ENCODE assay signal across 1 cellular context in genomic region chr6:138419766-138420165, GRCh38.
TF ChIP-seq lines count a peak whose summit lies in the region.

No MANE protein-coding gene starts in this region.

TF ChIP-seq in HepG2, 621 proteins besides CTCF, POLR2A, EP300 and RAD21 (continued from another document and continues in another):
- TF ChIP-seq, protein P1, sequence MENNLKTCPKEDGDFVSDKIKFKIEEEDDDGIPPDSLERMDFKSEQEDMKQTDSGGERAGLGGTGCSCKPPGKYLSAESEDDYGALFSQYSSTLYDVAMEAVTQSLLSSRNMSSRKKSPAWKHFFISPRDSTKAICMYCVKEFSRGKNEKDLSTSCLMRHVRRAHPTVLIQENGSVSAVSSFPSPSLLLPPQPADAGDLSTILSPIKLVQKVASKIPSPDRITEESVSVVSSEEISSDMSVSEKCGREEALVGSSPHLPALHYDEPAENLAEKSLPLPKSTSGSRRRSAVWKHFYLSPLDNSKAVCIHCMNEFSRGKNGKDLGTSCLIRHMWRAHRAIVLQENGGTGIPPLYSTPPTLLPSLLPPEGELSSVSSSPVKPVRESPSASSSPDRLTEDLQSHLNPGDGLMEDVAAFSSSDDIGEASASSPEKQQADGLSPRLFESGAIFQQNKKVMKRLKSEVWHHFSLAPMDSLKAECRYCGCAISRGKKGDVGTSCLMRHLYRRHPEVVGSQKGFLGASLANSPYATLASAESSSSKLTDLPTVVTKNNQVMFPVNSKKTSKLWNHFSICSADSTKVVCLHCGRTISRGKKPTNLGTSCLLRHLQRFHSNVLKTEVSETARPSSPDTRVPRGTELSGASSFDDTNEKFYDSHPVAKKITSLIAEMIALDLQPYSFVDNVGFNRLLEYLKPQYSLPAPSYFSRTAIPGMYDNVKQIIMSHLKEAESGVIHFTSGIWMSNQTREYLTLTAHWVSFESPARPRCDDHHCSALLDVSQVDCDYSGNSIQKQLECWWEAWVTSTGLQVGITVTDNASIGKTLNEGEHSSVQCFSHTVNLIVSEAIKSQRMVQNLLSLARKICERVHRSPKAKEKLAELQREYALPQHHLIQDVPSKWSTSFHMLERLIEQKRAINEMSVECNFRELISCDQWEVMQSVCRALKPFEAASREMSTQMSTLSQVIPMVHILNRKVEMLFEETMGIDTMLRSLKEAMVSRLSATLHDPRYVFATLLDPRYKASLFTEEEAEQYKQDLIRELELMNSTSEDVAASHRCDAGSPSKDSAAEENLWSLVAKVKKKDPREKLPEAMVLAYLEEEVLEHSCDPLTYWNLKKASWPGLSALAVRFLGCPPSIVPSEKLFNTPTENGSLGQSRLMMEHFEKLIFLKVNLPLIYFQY (CRISPR knock-in tag; IDR thresholded peaks at IDR 0.05; ENCODE audit: borderline replicate concordance), result no peak
- no peak for TF ChIP-seq IRF2 (CRISPR knock-in tag; IDR thresholded peaks at IDR 0.05)
- TF ChIP-seq ZNF251 (CRISPR knock-in tag; IDR thresholded peaks at IDR 0.05), result no peak
- no peak for TF ChIP-seq KDM6A (CRISPR knock-in tag; IDR thresholded peaks at IDR 0.05; ENCODE audit: low read depth)
- no peak for TF ChIP-seq RBM39 (IDR thresholded peaks at IDR 0.05; ENCODE audit: low read depth, low read length, poor library complexity, severe bottlenecking)
- TF ChIP-seq ZBTB21 (CRISPR knock-in tag; IDR thresholded peaks at IDR 0.05), result no peak
- no peak for TF ChIP-seq ZFX (CRISPR knock-in tag; IDR thresholded peaks at IDR 0.05; ENCODE audit: low read depth)
- TF ChIP-seq, protein P2, sequence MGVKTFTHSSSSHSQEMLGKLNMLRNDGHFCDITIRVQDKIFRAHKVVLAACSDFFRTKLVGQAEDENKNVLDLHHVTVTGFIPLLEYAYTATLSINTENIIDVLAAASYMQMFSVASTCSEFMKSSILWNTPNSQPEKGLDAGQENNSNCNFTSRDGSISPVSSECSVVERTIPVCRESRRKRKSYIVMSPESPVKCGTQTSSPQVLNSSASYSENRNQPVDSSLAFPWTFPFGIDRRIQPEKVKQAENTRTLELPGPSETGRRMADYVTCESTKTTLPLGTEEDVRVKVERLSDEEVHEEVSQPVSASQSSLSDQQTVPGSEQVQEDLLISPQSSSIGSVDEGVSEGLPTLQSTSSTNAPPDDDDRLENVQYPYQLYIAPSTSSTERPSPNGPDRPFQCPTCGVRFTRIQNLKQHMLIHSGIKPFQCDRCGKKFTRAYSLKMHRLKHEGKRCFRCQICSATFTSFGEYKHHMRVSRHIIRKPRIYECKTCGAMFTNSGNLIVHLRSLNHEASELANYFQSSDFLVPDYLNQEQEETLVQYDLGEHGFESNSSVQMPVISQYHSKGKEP (CRISPR knock-in tag; IDR thresholded peaks at IDR 0.05), result no peak
- no peak for TF ChIP-seq CAMTA2 (CRISPR knock-in tag; IDR thresholded peaks at IDR 0.05; ENCODE audit: borderline replicate concordance)
- TF ChIP-seq ZNF317 (CRISPR knock-in tag; IDR thresholded peaks at IDR 0.05), result no peak
- no peak for TF ChIP-seq ZNF138 (CRISPR knock-in tag; IDR thresholded peaks at IDR 0.05; ENCODE audit: low read depth)
- no peak for TF ChIP-seq NFE2L1 (CRISPR knock-in tag; IDR thresholded peaks at IDR 0.05; ENCODE audit: borderline replicate concordance)
- no peak for TF ChIP-seq PREB (CRISPR knock-in tag; IDR thresholded peaks at IDR 0.05)
- no peak for TF ChIP-seq SMARCC2 (IDR thresholded peaks at IDR 0.05)
- TF ChIP-seq RFX5 (IDR thresholded peaks at IDR 0.05; ENCODE audit: low read depth, low read length), result no peak
- TF ChIP-seq MATR3 (CRISPR knock-in tag; IDR thresholded peaks at IDR 0.05), result no peak
- no peak for TF ChIP-seq GATAD2A (CRISPR knock-in tag; IDR thresholded peaks at IDR 0.05)
- TF ChIP-seq SNAI1 (CRISPR knock-in tag; IDR thresholded peaks at IDR 0.05; ENCODE audit: borderline replicate concordance), result no peak
- TF ChIP-seq XRCC5 (optimal IDR thresholded peaks at IDR 0.05; ENCODE audit: low read length), result no peak
- TF ChIP-seq, protein P3, sequence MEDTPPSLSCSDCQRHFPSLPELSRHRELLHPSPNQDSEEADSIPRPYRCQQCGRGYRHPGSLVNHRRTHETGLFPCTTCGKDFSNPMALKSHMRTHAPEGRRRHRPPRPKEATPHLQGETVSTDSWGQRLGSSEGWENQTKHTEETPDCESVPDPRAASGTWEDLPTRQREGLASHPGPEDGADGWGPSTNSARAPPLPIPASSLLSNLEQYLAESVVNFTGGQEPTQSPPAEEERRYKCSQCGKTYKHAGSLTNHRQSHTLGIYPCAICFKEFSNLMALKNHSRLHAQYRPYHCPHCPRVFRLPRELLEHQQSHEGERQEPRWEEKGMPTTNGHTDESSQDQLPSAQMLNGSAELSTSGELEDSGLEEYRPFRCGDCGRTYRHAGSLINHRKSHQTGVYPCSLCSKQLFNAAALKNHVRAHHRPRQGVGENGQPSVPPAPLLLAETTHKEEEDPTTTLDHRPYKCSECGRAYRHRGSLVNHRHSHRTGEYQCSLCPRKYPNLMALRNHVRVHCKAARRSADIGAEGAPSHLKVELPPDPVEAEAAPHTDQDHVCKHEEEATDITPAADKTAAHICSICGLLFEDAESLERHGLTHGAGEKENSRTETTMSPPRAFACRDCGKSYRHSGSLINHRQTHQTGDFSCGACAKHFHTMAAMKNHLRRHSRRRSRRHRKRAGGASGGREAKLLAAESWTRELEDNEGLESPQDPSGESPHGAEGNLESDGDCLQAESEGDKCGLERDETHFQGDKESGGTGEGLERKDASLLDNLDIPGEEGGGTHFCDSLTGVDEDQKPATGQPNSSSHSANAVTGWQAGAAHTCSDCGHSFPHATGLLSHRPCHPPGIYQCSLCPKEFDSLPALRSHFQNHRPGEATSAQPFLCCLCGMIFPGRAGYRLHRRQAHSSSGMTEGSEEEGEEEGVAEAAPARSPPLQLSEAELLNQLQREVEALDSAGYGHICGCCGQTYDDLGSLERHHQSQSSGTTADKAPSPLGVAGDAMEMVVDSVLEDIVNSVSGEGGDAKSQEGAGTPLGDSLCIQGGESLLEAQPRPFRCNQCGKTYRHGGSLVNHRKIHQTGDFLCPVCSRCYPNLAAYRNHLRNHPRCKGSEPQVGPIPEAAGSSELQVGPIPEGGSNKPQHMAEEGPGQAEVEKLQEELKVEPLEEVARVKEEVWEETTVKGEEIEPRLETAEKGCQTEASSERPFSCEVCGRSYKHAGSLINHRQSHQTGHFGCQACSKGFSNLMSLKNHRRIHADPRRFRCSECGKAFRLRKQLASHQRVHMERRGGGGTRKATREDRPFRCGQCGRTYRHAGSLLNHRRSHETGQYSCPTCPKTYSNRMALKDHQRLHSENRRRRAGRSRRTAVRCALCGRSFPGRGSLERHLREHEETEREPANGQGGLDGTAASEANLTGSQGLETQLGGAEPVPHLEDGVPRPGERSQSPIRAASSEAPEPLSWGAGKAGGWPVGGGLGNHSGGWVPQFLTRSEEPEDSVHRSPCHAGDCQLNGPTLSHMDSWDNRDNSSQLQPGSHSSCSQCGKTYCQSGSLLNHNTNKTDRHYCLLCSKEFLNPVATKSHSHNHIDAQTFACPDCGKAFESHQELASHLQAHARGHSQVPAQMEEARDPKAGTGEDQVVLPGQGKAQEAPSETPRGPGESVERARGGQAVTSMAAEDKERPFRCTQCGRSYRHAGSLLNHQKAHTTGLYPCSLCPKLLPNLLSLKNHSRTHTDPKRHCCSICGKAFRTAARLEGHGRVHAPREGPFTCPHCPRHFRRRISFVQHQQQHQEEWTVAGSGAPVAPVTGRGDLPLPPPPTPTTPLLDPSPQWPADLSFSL (CRISPR knock-in tag; IDR thresholded peaks at IDR 0.05), result no peak
- no peak for TF ChIP-seq IKZF1 (IDR thresholded peaks at IDR 0.05)
- TF ChIP-seq, protein P4, sequence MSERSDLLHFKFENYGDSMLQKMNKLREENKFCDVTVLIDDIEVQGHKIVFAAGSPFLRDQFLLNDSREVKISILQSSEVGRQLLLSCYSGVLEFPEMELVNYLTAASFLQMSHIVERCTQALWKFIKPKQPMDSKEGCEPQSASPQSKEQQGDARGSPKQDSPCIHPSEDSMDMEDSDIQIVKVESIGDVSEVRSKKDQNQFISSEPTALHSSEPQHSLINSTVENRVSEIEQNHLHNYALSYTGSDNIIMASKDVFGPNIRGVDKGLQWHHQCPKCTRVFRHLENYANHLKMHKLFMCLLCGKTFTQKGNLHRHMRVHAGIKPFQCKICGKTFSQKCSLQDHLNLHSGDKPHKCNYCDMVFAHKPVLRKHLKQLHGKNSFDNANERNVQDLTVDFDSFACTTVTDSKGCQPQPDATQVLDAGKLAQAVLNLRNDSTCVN (CRISPR knock-in tag; IDR thresholded peaks at IDR 0.05; ENCODE audit: borderline replicate concordance), result no peak
- no peak for TF ChIP-seq SP140L (CRISPR knock-in tag; IDR thresholded peaks at IDR 0.05; ENCODE audit: borderline replicate concordance)
- TF ChIP-seq U2AF1 (optimal IDR thresholded peaks at IDR 0.05; ENCODE audit: low read depth, low read length), result no peak
- TF ChIP-seq REL (CRISPR knock-in tag; conservative IDR thresholded peaks at IDR 0.05), result 0 out of 2 replicates have a peak, but pooled peaks have one; percentile 54
- TF ChIP-seq ARID4A (CRISPR knock-in tag; IDR thresholded peaks at IDR 0.05; ENCODE audit: borderline replicate concordance), result no peak; the same call in 1 of the 2 replicates
- TF ChIP-seq, protein P5, sequence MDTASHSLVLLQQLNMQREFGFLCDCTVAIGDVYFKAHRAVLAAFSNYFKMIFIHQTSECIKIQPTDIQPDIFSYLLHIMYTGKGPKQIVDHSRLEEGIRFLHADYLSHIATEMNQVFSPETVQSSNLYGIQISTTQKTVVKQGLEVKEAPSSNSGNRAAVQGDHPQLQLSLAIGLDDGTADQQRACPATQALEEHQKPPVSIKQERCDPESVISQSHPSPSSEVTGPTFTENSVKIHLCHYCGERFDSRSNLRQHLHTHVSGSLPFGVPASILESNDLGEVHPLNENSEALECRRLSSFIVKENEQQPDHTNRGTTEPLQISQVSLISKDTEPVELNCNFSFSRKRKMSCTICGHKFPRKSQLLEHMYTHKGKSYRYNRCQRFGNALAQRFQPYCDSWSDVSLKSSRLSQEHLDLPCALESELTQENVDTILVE (CRISPR knock-in tag; IDR thresholded peaks at IDR 0.05), result no peak
- TF ChIP-seq MXI1 (IDR thresholded peaks at IDR 0.05; ENCODE audit: borderline replicate concordance, low read depth, low read length), result peak; percentile 18; the same call in 1 of the 3 replicates
- TF ChIP-seq ZEB1 (IDR thresholded peaks at IDR 0.05; ENCODE audit: insufficient replicate concordance, low read depth), result no peak
- TF ChIP-seq HIVEP1 (CRISPR knock-in tag; IDR thresholded peaks at IDR 0.05), result no peak
- TF ChIP-seq CBX1 (IDR thresholded peaks at IDR 0.05; ENCODE audit: low read depth), result no peak
- TF ChIP-seq SMAD1 (CRISPR knock-in tag; IDR thresholded peaks at IDR 0.05; ENCODE audit: borderline replicate concordance, low read depth), result no peak
- no peak for TF ChIP-seq ZBTB43 (CRISPR knock-in tag; conservative IDR thresholded peaks at IDR 0.05)
- TF ChIP-seq, protein P6, sequence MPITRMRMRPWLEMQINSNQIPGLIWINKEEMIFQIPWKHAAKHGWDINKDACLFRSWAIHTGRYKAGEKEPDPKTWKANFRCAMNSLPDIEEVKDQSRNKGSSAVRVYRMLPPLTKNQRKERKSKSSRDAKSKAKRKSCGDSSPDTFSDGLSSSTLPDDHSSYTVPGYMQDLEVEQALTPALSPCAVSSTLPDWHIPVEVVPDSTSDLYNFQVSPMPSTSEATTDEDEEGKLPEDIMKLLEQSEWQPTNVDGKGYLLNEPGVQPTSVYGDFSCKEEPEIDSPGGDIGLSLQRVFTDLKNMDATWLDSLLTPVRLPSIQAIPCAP (CRISPR knock-in tag; IDR thresholded peaks at IDR 0.05; ENCODE audit: low read depth), result no peak
- TF ChIP-seq KDM5B (CRISPR knock-in tag; IDR thresholded peaks at IDR 0.05; ENCODE audit: borderline replicate concordance), result no peak
